Comparison of ENCODE assay signal across 8 cellular contexts in the genomic region with DNA sequence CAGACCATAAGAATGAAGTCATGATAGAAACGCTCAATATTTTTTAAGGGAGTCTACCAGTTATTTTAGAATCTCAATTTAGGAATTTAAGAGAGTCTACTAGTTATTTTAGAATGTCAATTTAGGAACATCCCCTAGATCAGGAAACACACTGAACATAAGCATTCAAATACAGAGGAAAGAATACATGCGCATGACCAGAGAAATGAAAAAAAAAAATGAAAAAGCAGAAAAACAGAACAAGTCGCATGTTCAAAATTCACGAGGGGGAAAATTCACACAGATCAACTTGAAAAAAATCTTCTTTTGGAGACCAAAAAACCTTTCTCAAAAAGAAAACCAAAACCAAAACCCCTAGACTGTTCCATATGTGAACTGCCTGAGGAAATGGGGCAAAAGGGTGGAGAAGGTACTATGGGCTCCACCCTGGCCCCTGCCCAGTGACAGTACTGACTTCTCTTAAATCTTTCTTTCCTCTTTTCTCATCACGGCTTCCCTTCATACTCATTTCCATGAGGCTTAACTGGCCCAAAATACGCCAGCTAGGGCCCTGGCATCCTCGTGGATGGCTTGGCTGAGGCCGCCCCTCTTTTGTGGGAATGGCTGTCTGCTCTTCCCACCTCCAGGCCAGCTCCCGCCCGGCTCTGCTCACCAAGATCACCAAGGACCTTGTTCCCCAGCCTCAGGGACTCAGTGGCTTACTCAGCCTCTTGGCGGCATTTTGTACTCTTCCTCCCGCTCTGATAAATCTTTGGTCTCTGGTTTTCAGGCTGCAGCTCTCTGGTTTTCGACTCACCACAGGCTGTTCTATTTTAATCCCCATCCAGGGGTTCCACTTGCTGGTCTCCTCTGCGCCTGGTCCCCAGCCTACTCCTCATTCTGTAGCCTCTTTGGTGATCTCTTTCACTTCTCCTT. TPM values are rescaled to one million over a fixed set of nuclear protein-coding genes. Genes with fewer than 3 reads are reported as not detected.
A peak's percentile ranks its signal among the peaks of the same experiment; 100 is the strongest.
DNase-seq lines count a peak whose midpoint lies in the region; ATAC-seq lines count a peak whose summit lies in the region.

No MANE protein-coding gene starts in this region.

- intact Hi-C loops in Right ventricle myocardium inferior (cut with DNase I) (no loop called here), cardiac septum (cut with DNase I) (no loop called here)

- CTCF ChIA-PET in activated CD8-positive, alpha-beta T cell treated with anti-CD3 and anti-CD28 coated beads, Interleukin-2, amount 10 ng/mL, durations not matched to agents 7 days and 5 days (lab: Charles Lee) = interaction anchor here (0.5 to 1.3 kb wide), 4 partner anchors 9 to 55 kb away, joined by 3 to 9 read pairs (median 3); no protein-coding TSS in a partner anchor

- H3K27me3 Mint-ChIP-seq in activated CD8-positive, alpha-beta T cell treated with anti-CD3 and anti-CD28 coated beads, Interleukin-2, amount 10 ng/mL, durations not matched to agents 7 days and 5 days (ENCODE audit: low read depth) = no peaks in the 10 kb centered on the region

- peak overlapping the region; percentile 79 for H3K4me3 Mint-ChIP-seq in activated CD8-positive, alpha-beta T cell treated with anti-CD3 and anti-CD28 coated beads, Interleukin-2, amount 10 ng/mL, durations not matched to agents 7 days and 5 days

- H3K27ac Mint-ChIP-seq in activated CD8-positive, alpha-beta T cell treated with anti-CD3 and anti-CD28 coated beads, Interleukin-2, amount 10 ng/mL, durations not matched to agents 7 days and 5 days = peak overlapping the region; percentile 92

- H3K4me1 Mint-ChIP-seq in activated CD8-positive, alpha-beta T cell treated with anti-CD3 and anti-CD28 coated beads, Interleukin-2, amount 10 ng/mL, durations not matched to agents 7 days and 5 days (ENCODE audit: low read depth) = peaks cover 72% of the 10 kb centered on the region

- peaks cover 36% of the 10 kb centered on the region for H3K36me3 Mint-ChIP-seq in activated CD8-positive, alpha-beta T cell treated with anti-CD3 and anti-CD28 coated beads, Interleukin-2, amount 10 ng/mL, durations not matched to agents 7 days and 5 days (ENCODE audit: low read depth)

- ATAC-seq in Right ventricle myocardium inferior = peak; percentile 62
- peak; percentile 44 for ATAC-seq in HG03108 (IDR thresholded peaks at IDR 0.05; ENCODE audit: unreplicated experiment)
- ATAC-seq in activated CD8-positive, alpha-beta T cell treated with anti-CD3 and anti-CD28 coated beads, Interleukin-2, amount 10 ng/mL, durations not matched to agents 7 days and 5 days = peak; percentile 88

- no peaks in the 10 kb centered on the region for H3K9me3 Mint-ChIP-seq in activated CD8-positive, alpha-beta T cell treated with anti-CD3 and anti-CD28 coated beads, Interleukin-2, amount 10 ng/mL, durations not matched to agents 7 days and 5 days (ENCODE audit: insufficient read depth)

- DNase-seq in Right ventricle myocardium inferior (ENCODE audit: missing footprints) (no peak), cardiac septum (ENCODE audit: low spot score) (no peak), medulla oblongata (ENCODE audit: extremely low spot score) (peak; percentile 41), NCI-H526 treated with DMSO at 0.1 percent for 48 hours (lab: John Stamatoyannopoulos, UW) (no peak), ureter (ENCODE audit: low spot score) (no peak), NCI-H146 treated with DMSO at 0.1 percent for 48 hours (lab: John Stamatoyannopoulos, UW; ENCODE audit: unreplicated experiment) (no peak)
- peak; percentile 50 for DNase-seq in activated CD8-positive, alpha-beta T cell treated with anti-CD3 and anti-CD28 coated beads, Interleukin-2, amount 10 ng/mL, durations not matched to agents 7 days and 5 days

- POLR2A ChIA-PET in activated CD8-positive, alpha-beta T cell treated with anti-CD3 and anti-CD28 coated beads, Interleukin-2, amount 10 ng/mL, durations not matched to agents 7 days and 5 days (lab: Charles Lee) = interaction anchor here (0.9 to 4.8 kb wide), 5 partner anchors 9 to 22 kb away, joined by 3 to 35 read pairs (median 5); partner anchors contain the start of gene ZBTB2

RNA-seq across cellular contexts. Expression of gene ZBTB2, which starts 11.2 kb away (rescaled TPM):
- total RNA-seq in Right ventricle myocardium inferior (4.5 TPM), cardiac septum (8.0 TPM), ureter (16.6 TPM)
- total RNA-seq in activated CD8-positive, alpha-beta T cell treated with anti-CD3 and anti-CD28 coated beads, Interleukin-2, amount 10 ng/mL, durations not matched to agents 7 days and 5 days = 10 to 100 TPM; 24.0 to 25.6 TPM

Comparison
In these comparisons a context has a peak if more than half of its experiments do, and no peak if none do; other contexts are left out.
1. DNase-seq: peak in activated CD8-positive, alpha-beta T cell treated with anti-CD3 and anti-CD28 coated beads, Interleukin-2, amount 10 ng/mL, durations not matched to agents 7 days and 5 days (single experiment) and medulla oblongata (single experiment); none in Right ventricle myocardium inferior (single experiment), cardiac septum (single experiment), NCI-H526 treated with DMSO at 0.1 percent for 48 hours (single experiment), ureter (single experiment) and NCI-H146 treated with DMSO at 0.1 percent for 48 hours (single experiment).
2. Peak in every context shown above with its lines, with median percentiles within 50 percentile points of each other: ATAC-seq.